ENCODE assay signal across 14 cellular contexts in the genomic region with DNA sequence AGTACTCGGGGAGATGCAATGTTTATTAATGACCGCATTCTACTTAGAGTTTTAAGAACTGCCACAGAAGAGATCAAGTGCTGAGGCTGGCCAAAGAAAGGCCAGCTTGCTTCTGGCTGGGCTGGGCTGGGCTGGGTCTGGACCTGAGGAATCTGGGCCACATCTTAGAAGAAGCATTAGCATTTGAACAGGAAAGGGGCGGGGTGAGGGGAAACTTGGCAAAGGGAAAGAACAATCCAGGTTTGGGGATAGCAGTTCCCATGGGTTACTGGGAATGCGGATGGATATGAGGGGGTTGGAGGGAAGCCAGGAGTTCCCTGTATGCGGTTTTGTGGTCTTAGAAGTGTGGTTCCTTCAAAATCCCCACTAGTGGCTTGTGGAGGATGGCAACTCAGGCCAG.
A peak's percentile ranks its signal among the peaks of the same experiment; 100 is the strongest.
DNase-seq lines count a peak whose midpoint lies in the region; ATAC-seq, FAIRE-seq and TF ChIP-seq lines count a peak whose summit lies in the region.
"Had no signal": no experiment of that assay in that cellular context is flagged by ENCODE, and none has a peak within 500 bp of the region (broad histone marks: within the 10 kb centered on the region; RNA-seq: fewer than 3 reads in every experiment).

No MANE protein-coding gene starts in this region.

- no peak for TF ChIP-seq CTCF in H1 (IDR thresholded peaks at IDR 0.05; ENCODE audit: control extremely low read depth in 1 of 3, insufficient read depth in 1 of 3, low read depth in 1 of 3, low read length in 3 of 3)
- no peak for TF ChIP-seq CTCF in lower lobe of right lung (IDR thresholded peaks at IDR 0.05)

- no peak overlapping the region for H3K9ac ChIP-seq in H1 (replicated peaks in 1 of 4; ENCODE audit: extremely low read depth in 1 of 4, low read depth in 3 of 4, low read length in 3 of 4)
- H3K9ac ChIP-seq: parathyroid adenoma had no signal

- no peaks in the 10 kb centered on the region for H3K23me2 ChIP-seq in H1 (ENCODE audit: low read depth, low read length)

- H2BK120ac ChIP-seq in H1 (replicated peaks; ENCODE audit: low read depth, low read length), result peak overlapping the region; percentile 43

- no peaks in the 10 kb centered on the region for H3K9me3 Mint-ChIP-seq in activated CD4-positive, alpha-beta T cell treated with anti-CD3 and anti-CD28 coated beads, Interleukin-2, amount 10 ng/mL, durations not matched to agents 7 days and 5 days
- no peaks in the 10 kb centered on the region for H3K9me3 Mint-ChIP-seq in activated CD4-positive, alpha-beta memory T cell treated with anti-CD3 and anti-CD28 coated beads for 36 hours

- H4K20me1 ChIP-seq in H1 (replicated peaks in 1 of 2; ENCODE audit: control insufficient read depth in 1 of 2, insufficient read depth in 2 of 2, low read length in 2 of 2), result no peaks in the 10 kb centered on the region

- H3K36me3 Mint-ChIP-seq in activated CD4-positive, alpha-beta T cell treated with anti-CD3 and anti-CD28 coated beads, Interleukin-2, amount 10 ng/mL, durations not matched to agents 7 days and 5 days (ENCODE audit: low read depth), result no peaks in the 10 kb centered on the region
- peaks cover 2% of the 10 kb centered on the region for H3K36me3 Mint-ChIP-seq in activated CD4-positive, alpha-beta memory T cell treated with anti-CD3 and anti-CD28 coated beads for 36 hours

- peak overlapping the region; percentile 45 to 54; a peak in 3 of 4 replicates for H3K4me2 ChIP-seq in H1 (ENCODE audit: insufficient read depth in 1 of 2, low read depth in 2 of 2, low read length in 2 of 2)

- no peak for TF ChIP-seq EP300 in H1 (IDR thresholded peaks at IDR 0.05; ENCODE audit: borderline replicate concordance in 1 of 2, low read depth in 2 of 2, low read length in 2 of 2)

- H2AFZ ChIP-seq in H1 (ENCODE audit: low read length), result no peak overlapping the region
- H2AFZ ChIP-seq: parathyroid adenoma had no signal

- no peak overlapping the region for H2BK20ac ChIP-seq in H1 (ENCODE audit: low read length)

- H3K4me1 ChIP-seq in H1 (replicated peaks in 1 of 4; ENCODE audit: control insufficient read depth in 3 of 4, insufficient read depth in 4 of 4, low read length in 3 of 4) (peaks cover 5 to 28% (median 16%) of the 10 kb centered on the region in 4 experiments), lower lobe of right lung (peaks cover 40% of the 10 kb centered on the region), small intestine (ENCODE audit: control insufficient read depth in 2 of 2, insufficient read depth in 1 of 2, low read depth in 1 of 2, low read length in 1 of 2) (no peaks in the 10 kb centered on the region)

- no peak overlapping the region for H3K27ac Mint-ChIP-seq in activated CD4-positive, alpha-beta T cell treated with anti-CD3 and anti-CD28 coated beads, Interleukin-2, amount 10 ng/mL, durations not matched to agents 7 days and 5 days
- no peak overlapping the region for H3K27ac Mint-ChIP-seq in activated CD4-positive, alpha-beta memory T cell treated with anti-CD3 and anti-CD28 coated beads for 36 hours

- no peak overlapping the region for H3K56ac ChIP-seq in H1 (replicated peaks; ENCODE audit: insufficient read length, low read depth, low read length)

- intact Hi-C loops in lower lobe of right lung (cut with DNase I), result no loop called here
- intact Hi-C loops in activated CD4-positive, alpha-beta memory T cell treated with anti-CD3 and anti-CD28 coated beads for 36 hours (cut with micrococcal nuclease), result no loop called here

- H2BK12ac ChIP-seq in H1 (ENCODE audit: low read depth, low read length), result peak overlapping the region; percentile 50; the same call in 1 of the 2 replicates

- DNase-seq in ELF-1 (ENCODE audit: low read depth, low spot score) (peak; percentile 84), NCI-H2107 (lab: John Stamatoyannopoulos, UW) (peak; percentile 21), H1 (ENCODE audit: low read depth in 1 of 2, low spot score in 2 of 2) (peak; percentile 19 to 50), lower lobe of right lung (peak; percentile 51), small intestine (no peak), NCI-H748 treated with DMSO at 0.1 percent for 48 hours (lab: John Stamatoyannopoulos, UW) (no peak)
- no peak for DNase-seq in activated CD4-positive, alpha-beta T cell treated with anti-CD3 and anti-CD28 coated beads, Interleukin-2, amount 10 ng/mL, durations not matched to agents 7 days and 5 days
- DNase-seq in activated CD4-positive, alpha-beta memory T cell treated with anti-CD3 and anti-CD28 coated beads for 36 hours, result no peak
- DNase-seq: activated naive CD4-positive, alpha-beta T cell; Kasumi-1; NCI-H2081; NK-92 treated with Interleukin-12 subunit alpha and Interleukin-12 subunit beta, amount 100 ng/mL, for 24 hours; uterus had no signal

- H3K18ac ChIP-seq in H1 (ENCODE audit: extremely low read depth, low read length), result peak overlapping the region; percentile 48; the same call in 1 of the 2 replicates

- no peak overlapping the region for H3K4me3 ChIP-seq in H1 (ENCODE audit: extremely low read depth in 1 of 4, insufficient read depth in 2 of 4, low read depth in 3 of 4, low read length in 4 of 4)
- H3K4me3 ChIP-seq in lower lobe of right lung, result no peak overlapping the region
- no peak overlapping the region for H3K4me3 ChIP-seq in small intestine (ENCODE audit: low read depth in 1 of 2, low read length in 2 of 2)
- H3K4me3 ChIP-seq: uterus had no signal

- peak overlapping the region; percentile 4 for H4K91ac ChIP-seq in H1 (replicated peaks; ENCODE audit: insufficient read length, low read length)

- H3K4ac ChIP-seq in H1 (replicated peaks; ENCODE audit: insufficient read length, low read depth, low read length), result no peak overlapping the region

- H3K9me3 ChIP-seq in H1 (ENCODE audit: insufficient read depth in 2 of 2, low read depth in 1 of 2, low read length in 1 of 2), result no peaks in the 10 kb centered on the region; a peak in 1 of 4 replicates
- no peaks in the 10 kb centered on the region for H3K9me3 ChIP-seq in lower lobe of right lung
- H3K9me3 ChIP-seq in small intestine (ENCODE audit: control insufficient read depth, low read depth), result no peaks in the 10 kb centered on the region
- H3K9me3 ChIP-seq: uterus had no signal

- H3K4me3 Mint-ChIP-seq in activated CD4-positive, alpha-beta T cell treated with anti-CD3 and anti-CD28 coated beads, Interleukin-2, amount 10 ng/mL, durations not matched to agents 7 days and 5 days, result no peak overlapping the region
- no peak overlapping the region for H3K4me3 Mint-ChIP-seq in activated CD4-positive, alpha-beta memory T cell treated with anti-CD3 and anti-CD28 coated beads for 36 hours

- no peak overlapping the region for H4K8ac ChIP-seq in H1 (ENCODE audit: extremely low read depth, insufficient read depth, low read length)

- no peaks in the 10 kb centered on the region for H3K27me3 Mint-ChIP-seq in activated CD4-positive, alpha-beta T cell treated with anti-CD3 and anti-CD28 coated beads, Interleukin-2, amount 10 ng/mL, durations not matched to agents 7 days and 5 days
- H3K27me3 Mint-ChIP-seq in activated CD4-positive, alpha-beta memory T cell treated with anti-CD3 and anti-CD28 coated beads for 36 hours, result no peaks in the 10 kb centered on the region

- no peak overlapping the region for H3K23ac ChIP-seq in H1 (ENCODE audit: insufficient read length)

- CTCF ChIA-PET in H1 (lab: Charles Lee; ENCODE audit: partially characterized antibody), result interaction anchor here (0.5 to 1.5 kb wide), 2 partner anchors 69 to 89 kb away, joined by 3 to 4 read pairs; no protein-coding TSS in a partner anchor
- CTCF ChIA-PET in activated CD4-positive, alpha-beta T cell treated with anti-CD3 and anti-CD28 coated beads, Interleukin-2, amount 10 ng/mL, durations not matched to agents 7 days and 5 days (lab: Charles Lee), result no interaction called here
- CTCF ChIA-PET in activated CD4-positive, alpha-beta memory T cell treated with anti-CD3 and anti-CD28 coated beads for 36 hours (lab: Charles Lee), result no interaction called here

- no peak overlapping the region for H3K14ac ChIP-seq in H1 (ENCODE audit: insufficient read length)

- H3K4me1 Mint-ChIP-seq in activated CD4-positive, alpha-beta T cell treated with anti-CD3 and anti-CD28 coated beads, Interleukin-2, amount 10 ng/mL, durations not matched to agents 7 days and 5 days, result no peaks in the 10 kb centered on the region
- peaks cover 13% of the 10 kb centered on the region for H3K4me1 Mint-ChIP-seq in activated CD4-positive, alpha-beta memory T cell treated with anti-CD3 and anti-CD28 coated beads for 36 hours (ENCODE audit: low read depth)

- H4K5ac ChIP-seq in H1 (ENCODE audit: insufficient read length, low read depth, low read length), result peak overlapping the region; percentile 56

- H2BK5ac ChIP-seq in H1 (ENCODE audit: low read depth, low read length), result peak overlapping the region; percentile 92; the same call in 1 of the 2 replicates

- H3K27ac ChIP-seq in H1 (ENCODE audit: low read depth, low read length) (peak overlapping the region; percentile 58; the same call in 1 of the 2 replicates), lower lobe of right lung (peak overlapping the region; percentile 53), small intestine (ENCODE audit: low read depth in 1 of 2, low read length in 1 of 2) (no peak overlapping the region)
- H3K27ac ChIP-seq: parathyroid adenoma, uterus had no signal

- ATAC-seq in lower lobe of right lung, result peak; percentile 37 to 69

- POLR2A ChIA-PET in H1 (lab: Charles Lee; ENCODE audit: partially characterized antibody), result interaction anchor here (0.6 to 1.6 kb wide), 3 partner anchors 26 to 40 kb away, joined by 3 read pairs; no protein-coding TSS in a partner anchor
- POLR2A ChIA-PET in activated CD4-positive, alpha-beta T cell treated with anti-CD3 and anti-CD28 coated beads, Interleukin-2, amount 10 ng/mL, durations not matched to agents 7 days and 5 days (lab: Charles Lee), result no interaction called here
- POLR2A ChIA-PET in activated CD4-positive, alpha-beta memory T cell treated with anti-CD3 and anti-CD28 coated beads for 36 hours (lab: Charles Lee), result no interaction called here

- TF ChIP-seq RAD21 in H1 (IDR thresholded peaks at IDR 0.05 in 1 of 2, conservative IDR thresholded peaks at IDR 0.05 in 1 of 2; ENCODE audit: low read depth in 2 of 2, low read length in 2 of 2), result no peak

- no peaks in the 10 kb centered on the region for H3K79me1 ChIP-seq in H1 (ENCODE audit: low read depth, low read length)

- H3K27me3 ChIP-seq in H1 (replicated peaks in 1 of 4; ENCODE audit: control insufficient read depth in 3 of 4, extremely low read depth in 1 of 4, insufficient read depth in 3 of 4, low read length in 3 of 4) (no peaks in the 10 kb centered on the region), lower lobe of right lung (ENCODE audit: low read depth) (no peaks in the 10 kb centered on the region), small intestine (ENCODE audit: control insufficient read depth in 2 of 2, insufficient read depth in 2 of 2, low read length in 2 of 2) (no peaks in the 10 kb centered on the region)
- H3K27me3 ChIP-seq: uterus had no signal

- FAIRE-seq in H1 (lab: Jason Lieb, UNC) (peak; percentile 79), small intestine (lab: Jason Lieb, UNC) (no peak)

- H2AK5ac ChIP-seq in H1 (ENCODE audit: low read depth, low read length), result 0 out of 2 replicates have a peak overlapping the region, but pooled peaks have one; percentile 39

- no peak overlapping the region for H2BK15ac ChIP-seq in H1 (ENCODE audit: low read length)

- no peak for TF ChIP-seq POLR2A in H1 (IDR thresholded peaks at IDR 0.05; ENCODE audit: control extremely low read depth in 1 of 2, low read depth in 2 of 2, low read length in 2 of 2)

- H3K79me2 ChIP-seq in H1 (ENCODE audit: control insufficient read depth in 1 of 2, insufficient read depth in 2 of 2, low read length in 2 of 2), result peaks cover 0 to 53% of the 10 kb centered on the region in 2 experiments; a peak in 2 of 4 replicates
- H3K79me2 ChIP-seq: parathyroid adenoma had no signal

- WGBS in H1 (ENCODE audit: extremely low coverage in 1 of 2, insufficient coverage in 1 of 2, insufficient read length in 1 of 2, insufficient replicate concordance in 2 of 2, low coverage in 1 of 2, low lambda C conversion rate in 2 of 2, missing lambda C conversion rate in 1 of 2), 2 experiments, result 29% methylated on average over 4 of the region's 5 CpGs; no CpG with 5 or more reads in 1 of the 2 experiments
- WGBS in small intestine, 3 donors, result 65 to 75% (median 72%) methylated on average over 5 of the region's 5 CpGs

- H3K36me3 ChIP-seq in H1 (ENCODE audit: control insufficient read depth in 2 of 4, insufficient read depth in 4 of 4, low read length in 3 of 4) (no peaks in the 10 kb centered on the region; a peak in 1 of 8 replicates), lower lobe of right lung (no peaks in the 10 kb centered on the region), small intestine (ENCODE audit: control insufficient read depth in 2 of 2, insufficient read depth in 2 of 2, low read length in 2 of 2) (no peaks in the 10 kb centered on the region)
- H3K36me3 ChIP-seq: uterus had no signal

Comparison
In these comparisons a context has a peak if more than half of its experiments do, and no peak if none do; other contexts are left out.
1. DNase-seq: peak in ELF-1 (single experiment), NCI-H2107 (single experiment), H1 (2 of 2) and lower lobe of right lung (single experiment); none in small intestine (single experiment), activated CD4-positive, alpha-beta T cell treated with anti-CD3 and anti-CD28 coated beads, Interleukin-2, amount 10 ng/mL, durations not matched to agents 7 days and 5 days (single experiment), NCI-H748 treated with DMSO at 0.1 percent for 48 hours (single experiment) and activated CD4-positive, alpha-beta memory T cell treated with anti-CD3 and anti-CD28 coated beads for 36 hours (single experiment).
2. H3K27ac ChIP-seq: peak in H1 (single experiment) and lower lobe of right lung (single experiment); none in small intestine (0 of 2).